In the genomic region with DNA sequence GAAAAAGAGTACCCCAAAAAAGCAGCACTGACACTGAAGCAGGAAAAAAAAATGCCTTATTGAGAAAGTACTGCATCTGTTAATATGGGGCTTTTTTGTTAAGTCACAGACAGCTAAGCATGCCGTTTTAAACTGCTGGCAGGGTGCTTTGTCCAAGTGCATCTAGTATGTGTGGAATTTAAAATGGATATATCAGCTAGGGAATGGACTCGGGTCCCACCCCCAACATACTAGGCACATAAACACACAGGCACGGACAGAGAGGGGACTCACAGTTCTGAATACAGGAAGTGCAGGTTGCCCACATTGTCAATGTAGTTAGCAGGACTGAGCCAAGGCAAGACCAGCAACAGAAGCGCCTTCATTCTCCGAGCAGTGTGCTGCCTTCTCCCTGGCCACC, we compare ENCODE assay signal across 2 cellular contexts.
TF ChIP-seq lines count a peak whose summit lies in the region.

No MANE protein-coding gene starts in this region.

TF ChIP-seq in SK-N-SH, 30 proteins besides CTCF, POLR2A, EP300 and RAD21:
- TF ChIP-seq USF1 (IDR thresholded peaks at IDR 0.05; ENCODE audit: borderline replicate concordance, low read depth) (no peak), MEF2A (IDR thresholded peaks at IDR 0.05; ENCODE audit: borderline replicate concordance, low read depth) (no peak)
- TF ChIP-seq, protein P1, sequence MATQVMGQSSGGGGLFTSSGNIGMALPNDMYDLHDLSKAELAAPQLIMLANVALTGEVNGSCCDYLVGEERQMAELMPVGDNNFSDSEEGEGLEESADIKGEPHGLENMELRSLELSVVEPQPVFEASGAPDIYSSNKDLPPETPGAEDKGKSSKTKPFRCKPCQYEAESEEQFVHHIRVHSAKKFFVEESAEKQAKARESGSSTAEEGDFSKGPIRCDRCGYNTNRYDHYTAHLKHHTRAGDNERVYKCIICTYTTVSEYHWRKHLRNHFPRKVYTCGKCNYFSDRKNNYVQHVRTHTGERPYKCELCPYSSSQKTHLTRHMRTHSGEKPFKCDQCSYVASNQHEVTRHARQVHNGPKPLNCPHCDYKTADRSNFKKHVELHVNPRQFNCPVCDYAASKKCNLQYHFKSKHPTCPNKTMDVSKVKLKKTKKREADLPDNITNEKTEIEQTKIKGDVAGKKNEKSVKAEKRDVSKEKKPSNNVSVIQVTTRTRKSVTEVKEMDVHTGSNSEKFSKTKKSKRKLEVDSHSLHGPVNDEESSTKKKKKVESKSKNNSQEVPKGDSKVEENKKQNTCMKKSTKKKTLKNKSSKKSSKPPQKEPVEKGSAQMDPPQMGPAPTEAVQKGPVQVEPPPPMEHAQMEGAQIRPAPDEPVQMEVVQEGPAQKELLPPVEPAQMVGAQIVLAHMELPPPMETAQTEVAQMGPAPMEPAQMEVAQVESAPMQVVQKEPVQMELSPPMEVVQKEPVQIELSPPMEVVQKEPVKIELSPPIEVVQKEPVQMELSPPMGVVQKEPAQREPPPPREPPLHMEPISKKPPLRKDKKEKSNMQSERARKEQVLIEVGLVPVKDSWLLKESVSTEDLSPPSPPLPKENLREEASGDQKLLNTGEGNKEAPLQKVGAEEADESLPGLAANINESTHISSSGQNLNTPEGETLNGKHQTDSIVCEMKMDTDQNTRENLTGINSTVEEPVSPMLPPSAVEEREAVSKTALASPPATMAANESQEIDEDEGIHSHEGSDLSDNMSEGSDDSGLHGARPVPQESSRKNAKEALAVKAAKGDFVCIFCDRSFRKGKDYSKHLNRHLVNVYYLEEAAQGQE (IDR thresholded peaks at IDR 0.05; ENCODE audit: low read depth, low read length), result no peak
TF ChIP-seq in SK-N-SH: peak in this region for 0.

TF ChIP-seq in SK-N-SH treated with all-trans-retinoic acid at 6 μM for 48 hours, 23 proteins besides CTCF, POLR2A, EP300 and RAD21 (continued from another document):
- TF ChIP-seq TOX (CRISPR knock-in tag; IDR thresholded peaks at IDR 0.05; ENCODE audit: borderline replicate concordance) (no peak), SNAI2 (CRISPR knock-in tag; IDR thresholded peaks at IDR 0.05) (no peak), ZNF8 (CRISPR knock-in tag; IDR thresholded peaks at IDR 0.05) (no peak), GLIS3 (CRISPR knock-in tag; IDR thresholded peaks at IDR 0.05) (no peak), TSHZ2 (CRISPR knock-in tag; IDR thresholded peaks at IDR 0.05) (no peak), CSDC2 (CRISPR knock-in tag; IDR thresholded peaks at IDR 0.05) (no peak), ZNF565 (CRISPR knock-in tag; conservative IDR thresholded peaks at IDR 0.05; ENCODE audit: low read depth) (no peak), ZC3H10 (CRISPR knock-in tag; IDR thresholded peaks at IDR 0.05) (no peak), TCF4 (CRISPR knock-in tag; IDR thresholded peaks at IDR 0.05; ENCODE audit: borderline replicate concordance) (no peak), BACH2 (CRISPR knock-in tag; IDR thresholded peaks at IDR 0.05; ENCODE audit: borderline replicate concordance) (no peak), ZFP30 (CRISPR knock-in tag; IDR thresholded peaks at IDR 0.05) (no peak), ISL1 (CRISPR knock-in tag; IDR thresholded peaks at IDR 0.05) (no peak)
- TF ChIP-seq, protein P2, sequence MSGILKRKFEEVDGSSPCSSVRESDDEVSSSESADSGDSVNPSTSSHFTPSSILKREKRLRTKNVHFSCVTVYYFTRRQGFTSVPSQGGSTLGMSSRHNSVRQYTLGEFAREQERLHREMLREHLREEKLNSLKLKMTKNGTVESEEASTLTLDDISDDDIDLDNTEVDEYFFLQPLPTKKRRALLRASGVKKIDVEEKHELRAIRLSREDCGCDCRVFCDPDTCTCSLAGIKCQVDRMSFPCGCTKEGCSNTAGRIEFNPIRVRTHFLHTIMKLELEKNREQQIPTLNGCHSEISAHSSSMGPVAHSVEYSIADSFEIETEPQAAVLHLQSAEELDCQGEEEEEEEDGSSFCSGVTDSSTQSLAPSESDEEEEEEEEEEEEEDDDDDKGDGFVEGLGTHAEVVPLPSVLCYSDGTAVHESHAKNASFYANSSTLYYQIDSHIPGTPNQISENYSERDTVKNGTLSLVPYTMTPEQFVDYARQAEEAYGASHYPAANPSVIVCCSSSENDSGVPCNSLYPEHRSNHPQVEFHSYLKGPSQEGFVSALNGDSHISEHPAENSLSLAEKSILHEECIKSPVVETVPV (CRISPR knock-in tag; IDR thresholded peaks at IDR 0.05), result no peak
- TF ChIP-seq, protein P3, sequence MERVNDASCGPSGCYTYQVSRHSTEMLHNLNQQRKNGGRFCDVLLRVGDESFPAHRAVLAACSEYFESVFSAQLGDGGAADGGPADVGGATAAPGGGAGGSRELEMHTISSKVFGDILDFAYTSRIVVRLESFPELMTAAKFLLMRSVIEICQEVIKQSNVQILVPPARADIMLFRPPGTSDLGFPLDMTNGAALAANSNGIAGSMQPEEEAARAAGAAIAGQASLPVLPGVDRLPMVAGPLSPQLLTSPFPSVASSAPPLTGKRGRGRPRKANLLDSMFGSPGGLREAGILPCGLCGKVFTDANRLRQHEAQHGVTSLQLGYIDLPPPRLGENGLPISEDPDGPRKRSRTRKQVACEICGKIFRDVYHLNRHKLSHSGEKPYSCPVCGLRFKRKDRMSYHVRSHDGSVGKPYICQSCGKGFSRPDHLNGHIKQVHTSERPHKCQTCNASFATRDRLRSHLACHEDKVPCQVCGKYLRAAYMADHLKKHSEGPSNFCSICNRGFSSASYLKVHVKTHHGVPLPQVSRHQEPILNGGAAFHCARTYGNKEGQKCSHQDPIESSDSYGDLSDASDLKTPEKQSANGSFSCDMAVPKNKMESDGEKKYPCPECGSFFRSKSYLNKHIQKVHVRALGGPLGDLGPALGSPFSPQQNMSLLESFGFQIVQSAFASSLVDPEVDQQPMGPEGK (CRISPR knock-in tag; IDR thresholded peaks at IDR 0.05; ENCODE audit: borderline replicate concordance), result no peak
TF ChIP-seq in SK-N-SH treated with all-trans-retinoic acid at 6 μM for 48 hours: peak in this region for 0.
